1 cellular context compared by ENCODE assay signal in the genomic region with DNA sequence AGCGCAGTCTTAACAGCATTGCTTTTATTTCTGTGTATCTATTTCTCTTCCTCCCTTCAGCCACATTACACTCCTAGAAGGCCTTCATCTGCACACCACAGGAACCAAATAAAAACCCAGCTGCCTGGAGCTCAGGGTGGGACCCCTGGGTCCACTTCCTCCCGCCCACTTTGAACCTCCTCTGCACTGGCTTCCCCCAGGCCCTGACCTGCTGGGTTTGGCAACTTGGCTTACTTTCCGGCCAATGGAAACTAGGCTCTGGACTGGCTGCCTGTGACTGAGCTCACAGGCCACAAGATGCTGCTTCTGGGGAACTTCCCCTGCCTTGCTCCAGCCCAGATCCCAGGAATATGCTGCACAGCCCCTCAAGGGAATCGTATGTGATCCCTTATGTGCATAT.
TF ChIP-seq lines count a peak whose summit lies in the region.

No MANE protein-coding gene starts in this region.

TF ChIP-seq in H1, 55 proteins besides CTCF, POLR2A, EP300 and RAD21:
- TF ChIP-seq, protein P1, sequence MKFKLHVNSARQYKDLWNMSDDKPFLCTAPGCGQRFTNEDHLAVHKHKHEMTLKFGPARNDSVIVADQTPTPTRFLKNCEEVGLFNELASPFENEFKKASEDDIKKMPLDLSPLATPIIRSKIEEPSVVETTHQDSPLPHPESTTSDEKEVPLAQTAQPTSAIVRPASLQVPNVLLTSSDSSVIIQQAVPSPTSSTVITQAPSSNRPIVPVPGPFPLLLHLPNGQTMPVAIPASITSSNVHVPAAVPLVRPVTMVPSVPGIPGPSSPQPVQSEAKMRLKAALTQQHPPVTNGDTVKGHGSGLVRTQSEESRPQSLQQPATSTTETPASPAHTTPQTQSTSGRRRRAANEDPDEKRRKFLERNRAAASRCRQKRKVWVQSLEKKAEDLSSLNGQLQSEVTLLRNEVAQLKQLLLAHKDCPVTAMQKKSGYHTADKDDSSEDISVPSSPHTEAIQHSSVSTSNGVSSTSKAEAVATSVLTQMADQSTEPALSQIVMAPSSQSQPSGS (IDR thresholded peaks at IDR 0.05; ENCODE audit: low read length), result no peak
- TF ChIP-seq EZH2 (IDR thresholded peaks at IDR 0.05; ENCODE audit: low read depth, low read length, severe bottlenecking), result no peak
- TF ChIP-seq BCL11A (IDR thresholded peaks at IDR 0.05; ENCODE audit: low read depth in 2 of 2, low read length in 2 of 2), result no peak
- TF ChIP-seq GTF2F1 (IDR thresholded peaks at IDR 0.05; ENCODE audit: borderline replicate concordance, low read depth, low read length), result no peak
- TF ChIP-seq TEAD4 (IDR thresholded peaks at IDR 0.05; ENCODE audit: low read depth, low read length), result no peak
- TF ChIP-seq, protein P2, sequence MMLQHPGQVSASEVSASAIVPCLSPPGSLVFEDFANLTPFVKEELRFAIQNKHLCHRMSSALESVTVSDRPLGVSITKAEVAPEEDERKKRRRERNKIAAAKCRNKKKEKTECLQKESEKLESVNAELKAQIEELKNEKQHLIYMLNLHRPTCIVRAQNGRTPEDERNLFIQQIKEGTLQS (IDR thresholded peaks at IDR 0.05; ENCODE audit: insufficient read depth, low read depth, low read length), result no peak
- no peak for TF ChIP-seq SIX5 (IDR thresholded peaks at IDR 0.05; ENCODE audit: low read depth, low read length)
- TF ChIP-seq, protein P3, sequence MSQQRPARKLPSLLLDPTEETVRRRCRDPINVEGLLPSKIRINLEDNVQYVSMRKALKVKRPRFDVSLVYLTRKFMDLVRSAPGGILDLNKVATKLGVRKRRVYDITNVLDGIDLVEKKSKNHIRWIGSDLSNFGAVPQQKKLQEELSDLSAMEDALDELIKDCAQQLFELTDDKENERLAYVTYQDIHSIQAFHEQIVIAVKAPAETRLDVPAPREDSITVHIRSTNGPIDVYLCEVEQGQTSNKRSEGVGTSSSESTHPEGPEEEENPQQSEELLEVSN (IDR thresholded peaks at IDR 0.05), result no peak
- no peak for TF ChIP-seq BACH1 (IDR thresholded peaks at IDR 0.05; ENCODE audit: low read length)
- no peak for TF ChIP-seq CTBP2 (IDR thresholded peaks at IDR 0.05; ENCODE audit: borderline replicate concordance, insufficient read depth, insufficient read length, low read length)
